Comparison of ENCODE assay signal across 27 cellular contexts in the genomic region with DNA sequence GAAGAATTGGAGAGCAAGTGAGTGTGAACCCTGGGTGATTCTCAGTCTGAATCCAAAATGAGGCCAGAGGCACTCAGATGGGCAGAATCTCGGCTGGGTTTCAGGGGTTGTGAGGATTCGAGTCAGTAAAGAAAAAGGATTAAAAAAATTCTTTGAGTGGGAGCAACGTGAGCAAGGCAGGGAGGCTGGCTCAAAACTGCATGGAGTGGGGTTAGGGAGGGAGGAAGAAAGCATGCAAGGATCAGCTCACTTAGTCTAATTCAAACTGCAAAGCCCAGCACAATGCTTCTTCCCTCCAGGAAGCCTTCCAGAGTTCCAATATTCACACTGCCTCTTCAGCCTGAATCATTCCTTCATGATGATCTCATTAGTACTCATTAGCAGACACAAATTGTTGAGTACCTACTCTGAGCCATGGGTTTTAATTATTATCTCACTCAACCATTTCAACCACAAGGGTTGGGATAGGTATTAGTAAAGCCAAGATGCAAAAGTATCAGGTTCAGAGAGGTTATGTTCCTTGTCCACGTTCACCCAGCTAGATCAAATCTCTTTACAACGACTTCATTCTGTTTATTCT.
A peak's percentile ranks its signal among the peaks of the same experiment; 100 is the strongest.
DNase-seq lines count a peak whose midpoint lies in the region; ATAC-seq, FAIRE-seq and TF ChIP-seq lines count a peak whose summit lies in the region.
"Had no signal": no experiment of that assay in that cellular context is flagged by ENCODE, and none has a peak within 500 bp of the region (broad histone marks: within the 10 kb centered on the region; RNA-seq: fewer than 3 reads in every experiment).

No MANE protein-coding gene starts in this region.

- H2BK12ac ChIP-seq in H1 (ENCODE audit: low read depth, low read length) = 0 out of 2 replicates have a peak overlapping the region, but pooled peaks have one; percentile 29

- H3K36me3 Mint-ChIP-seq in nephron (ENCODE audit: low read depth) = no peaks in the 10 kb centered on the region
- H3K36me3 Mint-ChIP-seq: CD8-positive, alpha-beta memory T cell; natural killer cell treated with Interleukin-12 subunit alpha and Interleukin-12 subunit beta and Interleukin-15 and Interleukin-18, amount 100 ng/mL, for 72 hours; stimulated activated effector memory CD8-positive, alpha-beta T cell treated with anti-CD3 and anti-CD28 coated beads, Interleukin-12 subunit alpha, Interleukin-12 subunit beta, amount 100 ng/mL, for 72 hours; type B pancreatic cell had no signal

- H3K4me2 ChIP-seq in GM23248 (ENCODE audit: unreplicated experiment) (peak overlapping the region; percentile 51), H1 (ENCODE audit: insufficient read depth in 1 of 2, low read depth in 2 of 2, low read length in 2 of 2) (no peak overlapping the region), OCI-LY7 (ENCODE audit: low read length) (no peak overlapping the region)

- no peaks in the 10 kb centered on the region for H3K27me3 Mint-ChIP-seq in nephron (ENCODE audit: low read depth)
- H3K27me3 Mint-ChIP-seq: activated B cell treated with CpG ODN at 0.5 μM for 24 hours; CD8-positive, alpha-beta memory T cell had no signal

- H3K9ac ChIP-seq in GM23248 = no peak overlapping the region
- H3K9ac ChIP-seq in H1 (replicated peaks in 1 of 4; ENCODE audit: extremely low read depth in 1 of 4, low read depth in 3 of 4, low read length in 3 of 4) = peak overlapping the region in 1 of 4 experiments; percentile 49; a peak in 1 of 7 replicates

- H3K79me2 ChIP-seq in GM23248 (ENCODE audit: insufficient read depth) (no peaks in the 10 kb centered on the region), H1 (ENCODE audit: control insufficient read depth in 1 of 2, insufficient read depth in 2 of 2, low read length in 2 of 2) (peaks cover 0 to 7% of the 10 kb centered on the region in 2 experiments; a peak in 1 of 4 replicates), OCI-LY7 (ENCODE audit: insufficient read depth, low read depth, low read length) (no peaks in the 10 kb centered on the region)

- 46 to 49% methylated on average over 5 of the region's 5 CpGs for WGBS in GM23248 (ENCODE audit: low coverage in 1 of 2, low lambda C conversion rate in 2 of 2, missing lambda C conversion rate in 2 of 2), 2 experiments
- WGBS in H1 (ENCODE audit: extremely low coverage in 1 of 2, insufficient coverage in 1 of 2, insufficient read length in 1 of 2, insufficient replicate concordance in 2 of 2, low coverage in 1 of 2, low lambda C conversion rate in 2 of 2, missing lambda C conversion rate in 1 of 2), 2 experiments = 67% methylated on average over 5 of the region's 5 CpGs; no CpG with 5 or more reads in 1 of the 2 experiments

- no peaks in the 10 kb centered on the region for H3K36me3 ChIP-seq in GM23248 (ENCODE audit: low read depth)
- no peaks in the 10 kb centered on the region for H3K36me3 ChIP-seq in H1 (ENCODE audit: control insufficient read depth in 2 of 4, insufficient read depth in 4 of 4, low read length in 3 of 4)
- H3K36me3 ChIP-seq in OCI-LY7 (ENCODE audit: insufficient read depth, low read length) = no peaks in the 10 kb centered on the region
- H3K36me3 ChIP-seq: BE2C, pancreas, spleen had no signal

- H2BK120ac ChIP-seq in H1 (replicated peaks; ENCODE audit: low read depth, low read length) = no peak overlapping the region

- no TSS peak for BruUV-seq in OCI-LY7 (replicated peaks; lab: Mats Ljungman, UMichigan)

- no peak overlapping the region for H2AK5ac ChIP-seq in H1 (ENCODE audit: low read depth, low read length)

- CTCF ChIA-PET in H1 (lab: Charles Lee; ENCODE audit: partially characterized antibody) (interaction anchor here (0.7 to 1.2 kb wide), 3 partner anchors 9 to 91 kb away, joined by 3 to 6 read pairs (median 3); no protein-coding TSS in a partner anchor), OCI-LY7 (lab: Charles Lee; ENCODE audit: unreplicated experiment) (no interaction called here)

- H4K5ac ChIP-seq in H1 (ENCODE audit: insufficient read length, low read depth, low read length) = no peak overlapping the region

- H4K91ac ChIP-seq in H1 (replicated peaks; ENCODE audit: insufficient read length, low read length) = no peak overlapping the region

- TF ChIP-seq POLR2A in H1 (IDR thresholded peaks at IDR 0.05; ENCODE audit: control extremely low read depth in 1 of 2, low read depth in 2 of 2, low read length in 2 of 2) = no peak

- no peak overlapping the region for H4K8ac ChIP-seq in H1 (ENCODE audit: extremely low read depth, insufficient read depth, low read length)

- peak; percentile 9 for DNase-seq in GM23248
- DNase-seq in RCC 7860 (ENCODE audit: low spot score) = peak; percentile 30
- DNase-seq in H1 (ENCODE audit: low read depth in 1 of 2, low spot score in 2 of 2) = no peak
- DNase-seq in GDM1 (lab: John Stamatoyannopoulos, UW) = no peak
- no peak for DNase-seq in SW 1271 (lab: John Stamatoyannopoulos, UW)
- no peak for DNase-seq in OCI-LY7 (ENCODE audit: low spot score)
- DNase-seq: activated B cell treated with CpG ODN at 0.5 μM for 24 hours; activated CD4-positive, alpha-beta T cell treated with anti-CD3 and anti-CD28 coated beads, Interleukin-2, amount 50 U/mL, for 4 hours; activated naive CD4-positive, alpha-beta T cell treated with anti-CD3 and anti-CD28 coated beads for 36 hours; activated T-cell treated with anti-CD3 and anti-CD28 coated beads, Interleukin-2, amount 50 U/mL, for 72 hours; BE2C; CD8-positive, alpha-beta memory T cell; dermis blood vessel endothelial cell; mucosa of descending colon; NCI-H2081; pancreas; spleen; stimulated activated CD4-positive, alpha-beta T cell treated with anti-CD3 and anti-CD28 coated beads, Interleukin-4, amount 100 ng/mL, for 24 hours had no signal

- H3K4me1 ChIP-seq in GM23248 (ENCODE audit: insufficient read depth) = peaks cover 21% of the 10 kb centered on the region
- peaks cover 0 to 13% (median 10%) of the 10 kb centered on the region in 4 experiments; a peak in 5 of 7 replicates for H3K4me1 ChIP-seq in H1 (replicated peaks in 1 of 4; ENCODE audit: control insufficient read depth in 3 of 4, insufficient read depth in 4 of 4, low read length in 3 of 4)
- H3K4me1 ChIP-seq in OCI-LY7 (ENCODE audit: insufficient read depth, low read length, poor library complexity, severe bottlenecking) = no peaks in the 10 kb centered on the region
- H3K4me1 ChIP-seq: BE2C, pancreas, spleen had no signal

- POLR2A ChIA-PET in H1 (lab: Charles Lee; ENCODE audit: partially characterized antibody) (interaction anchor here (3.3 kb wide), 1 partner anchor 9 kb away, joined by 17 read pairs; no protein-coding TSS in a partner anchor), OCI-LY7 (lab: Charles Lee) (interaction anchor here (0.6 kb wide), 1 partner anchor 26 kb away, joined by 5 read pairs; no protein-coding TSS in a partner anchor)

- H4K20me1 ChIP-seq in GM23248 (ENCODE audit: insufficient read depth) = no peaks in the 10 kb centered on the region
- no peaks in the 10 kb centered on the region for H4K20me1 ChIP-seq in H1 (replicated peaks in 1 of 2; ENCODE audit: control insufficient read depth in 1 of 2, insufficient read depth in 2 of 2, low read length in 2 of 2)
- no peaks in the 10 kb centered on the region for H4K20me1 ChIP-seq in OCI-LY7 (ENCODE audit: insufficient read depth, low read length)

- no peak for FAIRE-seq in RCC 7860 (lab: Jason Lieb, UNC)
- FAIRE-seq in H1 (lab: Jason Lieb, UNC) = no peak
- FAIRE-seq: H54, islet of Langerhans, K562, pancreas had no signal

- H2AFZ ChIP-seq in GM23248 (no peak overlapping the region), H1 (ENCODE audit: low read length) (no peak overlapping the region), OCI-LY7 (ENCODE audit: low read length) (no peak overlapping the region)

- in situ Hi-C loops in GM23248 (cut with MboI) = no loop called here

- H2BK20ac ChIP-seq in H1 (ENCODE audit: low read length) = no peak overlapping the region

- no peak overlapping the region for H3K56ac ChIP-seq in H1 (replicated peaks; ENCODE audit: insufficient read length, low read depth, low read length)

- no peak overlapping the region for H3K4ac ChIP-seq in H1 (replicated peaks; ENCODE audit: insufficient read length, low read depth, low read length)

- no peak overlapping the region for H3K23ac ChIP-seq in H1 (ENCODE audit: insufficient read length)

- no peak overlapping the region for H2BK5ac ChIP-seq in H1 (ENCODE audit: low read depth, low read length)

- peaks cover 26% of the 10 kb centered on the region for H3K4me1 Mint-ChIP-seq in nephron
- H3K4me1 Mint-ChIP-seq: activated B cell treated with CpG ODN at 0.5 μM for 24 hours; CD8-positive, alpha-beta memory T cell; stimulated activated effector memory CD8-positive, alpha-beta T cell treated with anti-CD3 and anti-CD28 coated beads, Interleukin-12 subunit alpha, Interleukin-12 subunit beta, amount 100 ng/mL, for 72 hours had no signal

- H3K27ac ChIP-seq in GM23248 (no peak overlapping the region), H1 (ENCODE audit: low read depth, low read length) (no peak overlapping the region), OCI-LY7 (ENCODE audit: low read depth, low read length, poor library complexity, severe bottlenecking) (no peak overlapping the region)
- H3K27ac ChIP-seq: pancreas, spleen had no signal

- H3K79me1 ChIP-seq in H1 (ENCODE audit: low read depth, low read length) = no peaks in the 10 kb centered on the region; the same call in 1 of the 2 replicates

- no peaks in the 10 kb centered on the region for H3K9me3 Mint-ChIP-seq in nephron
- H3K9me3 Mint-ChIP-seq: activated B cell treated with CpG ODN at 0.5 μM for 24 hours; activated naive CD4-positive, alpha-beta T cell treated with anti-CD3 and anti-CD28 coated beads for 36 hours; type B pancreatic cell had no signal

- H3K27me3 ChIP-seq in GM23248 (replicated peaks; ENCODE audit: insufficient read depth) = no peaks in the 10 kb centered on the region
- H3K27me3 ChIP-seq in H1 (replicated peaks in 1 of 4; ENCODE audit: control insufficient read depth in 3 of 4, extremely low read depth in 1 of 4, insufficient read depth in 3 of 4, low read length in 3 of 4) = no peaks in the 10 kb centered on the region
- H3K27me3 ChIP-seq: BE2C, pancreas had no signal

- H3K9me2 ChIP-seq in GM23248 (ENCODE audit: insufficient read depth) (no peaks in the 10 kb centered on the region), OCI-LY7 (ENCODE audit: insufficient read depth, low read length) (no peaks in the 10 kb centered on the region)

- no peaks in the 10 kb centered on the region for H3K9me3 ChIP-seq in GM23248 (ENCODE audit: low read depth)
- H3K9me3 ChIP-seq in H1 (ENCODE audit: insufficient read depth in 2 of 2, low read depth in 1 of 2, low read length in 1 of 2) = no peaks in the 10 kb centered on the region
- no peaks in the 10 kb centered on the region for H3K9me3 ChIP-seq in OCI-LY7 (ENCODE audit: low read length)
- H3K9me3 ChIP-seq: BE2C, mucosa of descending colon, pancreas, spleen had no signal

- TF ChIP-seq CTCF in H1 (IDR thresholded peaks at IDR 0.05; ENCODE audit: control extremely low read depth in 1 of 3, insufficient read depth in 1 of 3, low read depth in 1 of 3, low read length in 3 of 3) = no peak
- TF ChIP-seq CTCF in nephron (IDR thresholded peaks at IDR 0.05; ENCODE audit: unreplicated experiment in 3 of 3) = no peak
- no peak for TF ChIP-seq CTCF in OCI-LY7 (conservative IDR thresholded peaks at IDR 0.05; ENCODE audit: low read length)

- no peak for ATAC-seq in GM18519 (IDR thresholded peaks at IDR 0.05; ENCODE audit: low FRiP score, unreplicated experiment)
- ATAC-seq: activated T-cell treated with anti-CD3 and anti-CD28 coated beads, Interleukin-2, amount 50 U/mL, for 72 hours; K562; mucosa of descending colon; natural killer cell treated with Interleukin-12 subunit alpha and Interleukin-12 subunit beta and Interleukin-15 and Interleukin-18, amount 100 ng/mL, for 72 hours; Panc1; stimulated activated effector memory CD8-positive, alpha-beta T cell treated with anti-CD3 and anti-CD28 coated beads, Interleukin-12 subunit alpha, Interleukin-12 subunit beta, amount 100 ng/mL, for 72 hours had no signal

- H3K4me3 ChIP-seq in GM23248 (no peak overlapping the region), H1 (ENCODE audit: extremely low read depth in 1 of 4, insufficient read depth in 2 of 4, low read depth in 3 of 4, low read length in 4 of 4) (no peak overlapping the region), OCI-LY7 (ENCODE audit: low read depth, low read length, poor library complexity, severe bottlenecking) (no peak overlapping the region)
- H3K4me3 ChIP-seq: K562, mucosa of descending colon, pancreas, spleen had no signal

- no peak for TF ChIP-seq RAD21 in H1 (IDR thresholded peaks at IDR 0.05 in 1 of 2, conservative IDR thresholded peaks at IDR 0.05 in 1 of 2; ENCODE audit: low read depth in 2 of 2, low read length in 2 of 2)

- TF ChIP-seq EP300 in H1 (IDR thresholded peaks at IDR 0.05; ENCODE audit: borderline replicate concordance in 1 of 2, low read depth in 2 of 2, low read length in 2 of 2) = no peak

- no peaks in the 10 kb centered on the region for H3K23me2 ChIP-seq in H1 (ENCODE audit: low read depth, low read length)

- intact Hi-C loops in OCI-LY7 (cut with micrococcal nuclease; ENCODE audit: unreplicated experiment) = no loop called here

- H3K18ac ChIP-seq in H1 (ENCODE audit: extremely low read depth, low read length) = peak overlapping the region; percentile 29; the same call in 1 of the 2 replicates

- H2BK15ac ChIP-seq in H1 (ENCODE audit: low read length) = no peak overlapping the region

- H3F3A ChIP-seq in GM23248 (ENCODE audit: insufficient read depth) = peaks cover 15% of the 10 kb centered on the region

- no peak overlapping the region for H3K14ac ChIP-seq in H1 (ENCODE audit: insufficient read length)

- no peak overlapping the region for H3K4me3 Mint-ChIP-seq in nephron
- H3K4me3 Mint-ChIP-seq: activated B cell treated with CpG ODN at 0.5 μM for 24 hours; activated naive CD4-positive, alpha-beta T cell treated with anti-CD3 and anti-CD28 coated beads for 36 hours; activated T-cell treated with anti-CD3 and anti-CD28 coated beads, Interleukin-2, amount 50 U/mL, for 72 hours; CD8-positive, alpha-beta memory T cell; natural killer cell treated with Interleukin-12 subunit alpha and Interleukin-12 subunit beta and Interleukin-15 and Interleukin-18, amount 100 ng/mL, for 72 hours; stimulated activated effector memory CD8-positive, alpha-beta T cell treated with anti-CD3 and anti-CD28 coated beads, Interleukin-12 subunit alpha, Interleukin-12 subunit beta, amount 100 ng/mL, for 72 hours; type B pancreatic cell had no signal

- H3K27ac Mint-ChIP-seq in nephron = peak overlapping the region in 2 of 3 experiments; percentile 16 to 58
- H3K27ac Mint-ChIP-seq: activated B cell treated with CpG ODN at 0.5 μM for 24 hours; activated naive CD4-positive, alpha-beta T cell treated with anti-CD3 and anti-CD28 coated beads for 36 hours; activated T-cell treated with anti-CD3 and anti-CD28 coated beads, Interleukin-2, amount 50 U/mL, for 72 hours; CD8-positive, alpha-beta memory T cell; natural killer cell treated with Interleukin-12 subunit alpha and Interleukin-12 subunit beta and Interleukin-15 and Interleukin-18, amount 100 ng/mL, for 72 hours; stimulated activated effector memory CD8-positive, alpha-beta T cell treated with anti-CD3 and anti-CD28 coated beads, Interleukin-12 subunit alpha, Interleukin-12 subunit beta, amount 100 ng/mL, for 72 hours; type B pancreatic cell had no signal

Comparison
In these comparisons a context has a peak if more than half of its experiments do, and no peak if none do; other contexts are left out.
1. DNase-seq: peak in GM23248 (single experiment) and RCC 7860 (single experiment); none in H1 (0 of 2), GDM1 (single experiment), SW 1271 (0 of 2) and OCI-LY7 (single experiment).